1 cellular context compared by ENCODE assay signal in genomic region chr16:15899538-15900100, GRCh38.
TF ChIP-seq lines count a peak whose summit lies in the region.

No MANE protein-coding gene starts in this region.

TF ChIP-seq in HepG2, 621 proteins besides CTCF, POLR2A, EP300 and RAD21 (continued from another document and continues in another):
- TF ChIP-seq, protein P1, sequence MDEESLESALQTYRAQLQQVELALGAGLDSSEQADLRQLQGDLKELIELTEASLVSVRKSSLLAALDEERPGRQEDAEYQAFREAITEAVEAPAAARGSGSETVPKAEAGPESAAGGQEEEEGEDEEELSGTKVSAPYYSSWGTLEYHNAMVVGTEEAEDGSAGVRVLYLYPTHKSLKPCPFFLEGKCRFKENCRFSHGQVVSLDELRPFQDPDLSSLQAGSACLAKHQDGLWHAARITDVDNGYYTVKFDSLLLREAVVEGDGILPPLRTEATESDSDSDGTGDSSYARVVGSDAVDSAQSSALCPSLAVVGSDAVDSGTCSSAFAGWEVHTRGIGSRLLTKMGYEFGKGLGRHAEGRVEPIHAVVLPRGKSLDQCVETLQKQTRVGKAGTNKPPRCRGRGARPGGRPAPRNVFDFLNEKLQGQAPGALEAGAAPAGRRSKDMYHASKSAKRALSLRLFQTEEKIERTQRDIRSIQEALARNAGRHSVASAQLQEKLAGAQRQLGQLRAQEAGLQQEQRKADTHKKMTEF (CRISPR knock-in tag; IDR thresholded peaks at IDR 0.05) = 0 out of 2 replicates have a peak, but pooled peaks have one; percentile 44
- TF ChIP-seq FOXK2 (IDR thresholded peaks at IDR 0.05) = no peak
- TF ChIP-seq RBAK (CRISPR knock-in tag; IDR thresholded peaks at IDR 0.05) = no peak
- peak; percentile 73 for TF ChIP-seq BCL6 (CRISPR knock-in tag; IDR thresholded peaks at IDR 0.05)
- TF ChIP-seq SOX6 (IDR thresholded peaks at IDR 0.05) = no peak
- TF ChIP-seq SOX6 (CRISPR knock-in tag; IDR thresholded peaks at IDR 0.05) = peak; percentile 49
- 0 out of 2 replicates have a peak, but pooled peaks have one; percentile 46 for TF ChIP-seq NFIC (IDR thresholded peaks at IDR 0.05; ENCODE audit: low read length)
- peak; percentile 70; the same call in 1 of the 2 replicates for TF ChIP-seq GATAD2A (CRISPR knock-in tag; IDR thresholded peaks at IDR 0.05)
- TF ChIP-seq KDM2A (CRISPR knock-in tag; IDR thresholded peaks at IDR 0.05; ENCODE audit: borderline replicate concordance, low read depth) = peak; percentile 28; the same call in 1 of the 2 replicates
- TF ChIP-seq ZSCAN21 (CRISPR knock-in tag; IDR thresholded peaks at IDR 0.05; ENCODE audit: borderline replicate concordance) = peak; percentile 24; the same call in 1 of the 2 replicates
- TF ChIP-seq, protein P2, sequence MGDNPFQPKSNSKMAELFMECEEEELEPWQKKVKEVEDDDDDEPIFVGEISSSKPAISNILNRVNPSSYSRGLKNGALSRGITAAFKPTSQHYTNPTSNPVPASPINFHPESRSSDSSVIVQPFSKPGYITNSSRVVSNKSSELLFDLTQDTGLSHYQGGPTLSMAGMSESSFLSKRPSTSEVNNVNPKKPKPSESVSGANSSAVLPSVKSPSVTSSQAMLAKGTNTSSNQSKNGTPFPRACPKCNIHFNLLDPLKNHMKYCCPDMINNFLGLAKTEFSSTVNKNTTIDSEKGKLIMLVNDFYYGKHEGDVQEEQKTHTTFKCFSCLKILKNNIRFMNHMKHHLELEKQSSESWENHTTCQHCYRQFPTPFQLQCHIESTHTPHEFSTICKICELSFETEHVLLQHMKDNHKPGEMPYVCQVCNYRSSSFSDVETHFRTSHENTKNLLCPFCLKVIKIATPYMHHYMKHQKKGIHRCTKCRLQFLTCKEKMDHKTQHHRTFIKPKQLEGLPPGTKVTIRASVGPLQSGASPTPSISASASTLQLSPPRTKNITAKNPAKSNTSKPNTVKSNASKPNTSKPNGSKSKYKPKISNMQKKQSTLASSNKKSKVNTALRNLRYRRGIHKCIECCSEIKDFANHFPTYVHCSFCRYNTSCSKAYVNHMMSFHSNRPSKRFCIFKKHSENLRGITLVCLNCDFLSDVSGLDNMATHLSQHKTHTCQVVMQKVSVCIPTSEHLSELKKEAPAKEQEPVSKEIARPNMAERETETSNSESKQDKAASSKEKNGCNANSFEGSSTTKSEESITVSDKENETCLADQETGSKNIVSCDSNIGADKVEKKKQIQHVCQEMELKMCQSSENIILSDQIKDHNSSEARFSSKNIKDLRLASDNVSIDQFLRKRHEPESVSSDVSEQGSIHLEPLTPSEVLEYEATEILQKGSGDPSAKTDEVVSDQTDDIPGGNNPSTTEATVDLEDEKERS (CRISPR knock-in tag; IDR thresholded peaks at IDR 0.05) = 0 out of 2 replicates have a peak, but pooled peaks have one; percentile 54
- TF ChIP-seq IRX3 (CRISPR knock-in tag; IDR thresholded peaks at IDR 0.05; ENCODE audit: borderline replicate concordance, low read depth) = no peak
- 0 out of 2 replicates have a peak, but pooled peaks have one; percentile 47 for TF ChIP-seq HOMEZ (CRISPR knock-in tag; IDR thresholded peaks at IDR 0.05; ENCODE audit: low read depth)
- TF ChIP-seq FOXA1 (IDR thresholded peaks at IDR 0.05) = no peak
- peak; percentile 33; the same call in 1 of the 2 replicates for TF ChIP-seq FOXA1 (CRISPR knock-in tag; IDR thresholded peaks at IDR 0.05)
- TF ChIP-seq ZNF7 (CRISPR knock-in tag; IDR thresholded peaks at IDR 0.05) = no peak
- peak; percentile 42 for TF ChIP-seq MAX (IDR thresholded peaks at IDR 0.05)
- peak; percentile 46; the same call in 1 of the 2 replicates for TF ChIP-seq NFATC3 (CRISPR knock-in tag; IDR thresholded peaks at IDR 0.05)
- peak; percentile 70 for TF ChIP-seq CHD2 (IDR thresholded peaks at IDR 0.05; ENCODE audit: low read depth, low read length)
- TF ChIP-seq ZFP37 (CRISPR knock-in tag; IDR thresholded peaks at IDR 0.05; ENCODE audit: borderline replicate concordance) = no peak; the same call in 1 of the 2 replicates
- TF ChIP-seq TFAP4 (IDR thresholded peaks at IDR 0.05; ENCODE audit: borderline replicate concordance, low read depth) = peak; percentile 45; the same call in 1 of the 2 replicates
- TF ChIP-seq HNF4G (IDR thresholded peaks at IDR 0.05; ENCODE audit: borderline replicate concordance, low read depth, low read length) = 0 out of 2 replicates have a peak, but pooled peaks have one; percentile 1
- TF ChIP-seq HNF4G (CRISPR knock-in tag; IDR thresholded peaks at IDR 0.05; ENCODE audit: borderline replicate concordance, low read depth) = no peak
- TF ChIP-seq ATF3 (CRISPR knock-in tag; IDR thresholded peaks at IDR 0.05) = peak; percentile 95
- TF ChIP-seq ZNF747 (CRISPR knock-in tag; IDR thresholded peaks at IDR 0.05; ENCODE audit: borderline replicate concordance) = no peak
- TF ChIP-seq GABPB1 (CRISPR knock-in tag; IDR thresholded peaks at IDR 0.05) = 0 out of 2 replicates have a peak, but pooled peaks have one; percentile 31
- no peak for TF ChIP-seq ZNF816 (CRISPR knock-in tag; IDR thresholded peaks at IDR 0.05; ENCODE audit: borderline replicate concordance)
- no peak for TF ChIP-seq LCORL (IDR thresholded peaks at IDR 0.05)
- peak; percentile 66 for TF ChIP-seq LCORL (CRISPR knock-in tag; IDR thresholded peaks at IDR 0.05)
- TF ChIP-seq GABPA (IDR thresholded peaks at IDR 0.05; ENCODE audit: low read depth, low read length) = no peak
- peak; percentile 70 for TF ChIP-seq GABPA (CRISPR knock-in tag; IDR thresholded peaks at IDR 0.05; ENCODE audit: low read depth)
- TF ChIP-seq GFI1 (CRISPR knock-in tag; IDR thresholded peaks at IDR 0.05; ENCODE audit: borderline replicate concordance) = 0 out of 2 replicates have a peak, but pooled peaks have one; percentile 36
- peak; percentile 55 for TF ChIP-seq PAXIP1 (CRISPR knock-in tag; conservative IDR thresholded peaks at IDR 0.05)
- TF ChIP-seq MAFK (conservative IDR thresholded peaks at IDR 0.05 in 1 of 2, IDR thresholded peaks at IDR 0.05 in 1 of 2; ENCODE audit: low read length in 2 of 2) = 0 out of 4 replicates have a peak, but pooled peaks of 1 of the 2 experiments have one; percentile 14
- no peak for TF ChIP-seq ZNF510 (CRISPR knock-in tag; IDR thresholded peaks at IDR 0.05; ENCODE audit: low read depth)
- no peak for TF ChIP-seq HNRNPUL1 (IDR thresholded peaks at IDR 0.05; ENCODE audit: low read depth, low read length)
- TF ChIP-seq ZBTB25 (CRISPR knock-in tag; IDR thresholded peaks at IDR 0.05) = peak; percentile 50; the same call in 1 of the 2 replicates
- peak; percentile 81; the same call in 1 of the 2 replicates for TF ChIP-seq RXRB (CRISPR knock-in tag; IDR thresholded peaks at IDR 0.05; ENCODE audit: borderline replicate concordance)
- peak; percentile 94 for TF ChIP-seq JUND (CRISPR knock-in tag; IDR thresholded peaks at IDR 0.05)
- no peak for TF ChIP-seq JUNB (CRISPR knock-in tag; IDR thresholded peaks at IDR 0.05; ENCODE audit: borderline replicate concordance)
- TF ChIP-seq HDAC1 (CRISPR knock-in tag; IDR thresholded peaks at IDR 0.05) = peak; percentile 30; the same call in 1 of the 2 replicates
- TF ChIP-seq GZF1 (CRISPR knock-in tag; IDR thresholded peaks at IDR 0.05) = peak; percentile 71; the same call in 1 of the 2 replicates
- peak; percentile 88 for TF ChIP-seq XRCC5 (optimal IDR thresholded peaks at IDR 0.05; ENCODE audit: low read length)
- TF ChIP-seq ZNF780A (CRISPR knock-in tag; IDR thresholded peaks at IDR 0.05) = no peak
- no peak for TF ChIP-seq RERE (CRISPR knock-in tag; IDR thresholded peaks at IDR 0.05; ENCODE audit: low read depth)
- TF ChIP-seq CAMTA2 (CRISPR knock-in tag; IDR thresholded peaks at IDR 0.05; ENCODE audit: borderline replicate concordance) = no peak
- TF ChIP-seq FOXA3 (CRISPR knock-in tag; IDR thresholded peaks at IDR 0.05) = peak; percentile 60; the same call in 1 of the 2 replicates
- TF ChIP-seq ZNF781 (CRISPR knock-in tag; IDR thresholded peaks at IDR 0.05; ENCODE audit: borderline replicate concordance, not compliant biosample characterization) = peak; percentile 67
- TF ChIP-seq ZNF251 (CRISPR knock-in tag; IDR thresholded peaks at IDR 0.05) = no peak
